ENCODE assay signal across 31 cellular contexts in genomic region chr15:80506494-80506893, GRCh38.
"Had no signal": no experiment of that assay in that cellular context is flagged by ENCODE, and none has a peak within 500 bp of the region (broad histone marks: within the 10 kb centered on the region; RNA-seq: fewer than 3 reads in every experiment).

No MANE protein-coding gene starts in this region.

- H3K27ac ChIP-seq: adrenal gland, KMS-11, Peyer's patch, SK-N-MC had no signal

- H3K36me3 Mint-ChIP-seq: activated naive CD4-positive, alpha-beta T cell treated with anti-CD3 and anti-CD28 coated beads, Interleukin-2, amount 50 U/mL, for 24 hours; activated naive CD8-positive, alpha-beta T cell treated with anti-CD3 and anti-CD28 coated beads, Interleukin-2, amount 10 ng/mL, durations not matched to agents 7 days and 5 days had no signal

- H3K27me3 ChIP-seq: adrenal gland, Peyer's patch had no signal

- DNase-seq: activated CD4-positive, alpha-beta T cell treated with anti-CD3 and anti-CD28 coated beads, Interleukin-2, amount 10 ng/mL, durations not matched to agents 24 days and 14 days; activated CD4-positive, alpha-beta T cell treated with anti-CD3 and anti-CD28 coated beads, Interleukin-2, amount 50 U/mL, for 4 hours; activated CD8-positive, alpha-beta T cell treated with anti-CD3 and anti-CD28 coated beads for 36 hours; activated effector memory CD4-positive, alpha-beta T cell treated with anti-CD3 and anti-CD28 coated beads, Interleukin-2, amount 50 U/mL, for 16 hours; activated naive CD4-positive, alpha-beta T cell; activated naive CD8-positive, alpha-beta T cell treated with anti-CD3 and anti-CD28 coated beads, Interleukin-2, amount 10 ng/mL, durations not matched to agents 7 days and 5 days; activated T-cell treated with anti-CD3 and anti-CD28 coated beads, Interleukin-2, amount 50 U/mL, for 1 hour; activated T-cell treated with anti-CD3 and anti-CD28 coated beads, Interleukin-2, amount 50 U/mL, for 72 hours; adrenal gland; central memory CD4-positive, alpha-beta T cell; MM.1S; MV-4-11; NCI-H1092; NCI-H1436 treated with DMSO at 0.1 percent for 48 hours; NCI-H187; NCI-H2029 treated with DMSO at 0.1 percent for 48 hours; NCI-H2107; NCI-H2171; NCI-H510A; NCI-H526; NCI-H748 treated with DMSO at 0.1 percent for 48 hours; NK-92 treated with Interleukin-12 subunit alpha and Interleukin-12 subunit beta, amount 100 ng/mL, for 24 hours; PC-3; Peyer's patch; RPMI8226 had no signal

- H3K27ac Mint-ChIP-seq: activated CD4-positive, alpha-beta T cell treated with anti-CD3 and anti-CD28 coated beads, Interleukin-2, amount 10 ng/mL, durations not matched to agents 24 days and 14 days; activated CD8-positive, alpha-beta T cell treated with anti-CD3 and anti-CD28 coated beads for 36 hours; activated naive CD4-positive, alpha-beta T cell treated with anti-CD3 and anti-CD28 coated beads, Interleukin-2, amount 50 U/mL, for 24 hours; activated naive CD8-positive, alpha-beta T cell treated with anti-CD3 and anti-CD28 coated beads, Interleukin-2, amount 10 ng/mL, durations not matched to agents 7 days and 5 days; activated T-cell treated with anti-CD3 and anti-CD28 coated beads, Interleukin-2, amount 50 U/mL, for 72 hours; activated T-helper 17 cell treated with anti-CD3 and anti-CD28 coated beads, Interleukin-2, amount 50 U/mL, for 72 hours; brain; T-helper 2 cell treated with Interferon-gamma antibody and Interleukin-4, amounts not matched to agents 5 μg/mL and 100 μg/mL, for 36 hours had no signal

- H3K4me1 ChIP-seq: adrenal gland, Peyer's patch had no signal

- H3K4me3 ChIP-seq: adrenal gland, Peyer's patch, SK-N-MC had no signal

- H3K9me3 ChIP-seq: adrenal gland, Peyer's patch had no signal

- H3K4me3 Mint-ChIP-seq: activated CD4-positive, alpha-beta T cell treated with anti-CD3 and anti-CD28 coated beads, Interleukin-2, amount 10 ng/mL, durations not matched to agents 24 days and 14 days; activated CD8-positive, alpha-beta T cell treated with anti-CD3 and anti-CD28 coated beads for 36 hours; activated naive CD4-positive, alpha-beta T cell treated with anti-CD3 and anti-CD28 coated beads, Interleukin-2, amount 50 U/mL, for 24 hours; activated naive CD8-positive, alpha-beta T cell treated with anti-CD3 and anti-CD28 coated beads, Interleukin-2, amount 10 ng/mL, durations not matched to agents 7 days and 5 days; activated T-cell treated with anti-CD3 and anti-CD28 coated beads, Interleukin-2, amount 50 U/mL, for 72 hours; activated T-helper 17 cell treated with anti-CD3 and anti-CD28 coated beads, Interleukin-2, amount 50 U/mL, for 72 hours; brain; T-helper 2 cell treated with Interferon-gamma antibody and Interleukin-4, amounts not matched to agents 5 μg/mL and 100 μg/mL, for 36 hours had no signal

- H3K4me2 ChIP-seq: KMS-11 had no signal

- H3K27me3 Mint-ChIP-seq: activated CD4-positive, alpha-beta T cell treated with anti-CD3 and anti-CD28 coated beads, Interleukin-2, amount 10 ng/mL, durations not matched to agents 24 days and 14 days; activated naive CD4-positive, alpha-beta T cell treated with anti-CD3 and anti-CD28 coated beads, Interleukin-2, amount 50 U/mL, for 24 hours; brain had no signal

- H3K36me3 ChIP-seq: adrenal gland, Peyer's patch had no signal

- H3K9me3 Mint-ChIP-seq: activated naive CD4-positive, alpha-beta T cell treated with anti-CD3 and anti-CD28 coated beads, Interleukin-2, amount 50 U/mL, for 24 hours; T-helper 2 cell treated with Interferon-gamma antibody and Interleukin-4, amounts not matched to agents 5 μg/mL and 100 μg/mL, for 36 hours had no signal

- H3K4me1 Mint-ChIP-seq: activated CD4-positive, alpha-beta T cell treated with anti-CD3 and anti-CD28 coated beads, Interleukin-2, amount 10 ng/mL, durations not matched to agents 24 days and 14 days; activated naive CD4-positive, alpha-beta T cell treated with anti-CD3 and anti-CD28 coated beads, Interleukin-2, amount 50 U/mL, for 24 hours; activated naive CD8-positive, alpha-beta T cell treated with anti-CD3 and anti-CD28 coated beads, Interleukin-2, amount 10 ng/mL, durations not matched to agents 7 days and 5 days; brain had no signal

- H3K9ac ChIP-seq: KMS-11 had no signal
